ENCODE assay signal across 14 cellular contexts in the genomic region with DNA sequence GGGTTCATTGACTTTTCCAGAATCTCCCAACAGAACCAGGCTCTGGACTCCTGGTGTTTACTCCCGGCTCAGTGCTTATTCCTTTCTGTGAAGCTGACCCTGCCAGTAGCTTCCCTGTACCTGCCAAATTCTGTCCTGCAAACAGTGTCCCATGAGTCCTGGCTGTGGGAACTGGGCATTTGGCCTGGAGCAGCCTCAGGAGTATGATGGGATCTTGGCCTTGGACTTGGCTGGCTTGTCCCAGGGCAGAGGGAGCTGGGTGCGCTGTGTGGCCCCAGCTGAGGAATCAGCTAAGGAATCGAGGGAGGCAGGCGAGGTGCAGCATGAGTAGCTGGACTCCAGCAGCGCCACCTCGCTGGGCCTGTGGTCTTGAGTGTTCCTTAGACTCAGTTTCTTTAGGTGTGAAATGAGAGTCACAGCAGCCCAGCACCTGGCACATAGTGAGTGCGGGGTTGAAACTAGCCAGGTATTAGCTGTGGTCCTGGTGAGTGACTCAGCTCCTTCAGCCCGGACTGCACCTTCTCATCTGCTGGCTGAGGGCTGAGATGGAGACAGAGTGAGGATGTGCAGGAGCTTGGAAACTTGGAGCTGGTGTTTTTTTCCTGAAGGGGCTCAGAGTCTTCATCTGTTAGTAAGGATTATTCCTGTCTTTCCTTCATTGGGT. TPM values are rescaled to one million over a fixed set of nuclear protein-coding genes. Genes with fewer than 3 reads are reported as not detected.
A peak's percentile ranks its signal among the peaks of the same experiment; 100 is the strongest.
DNase-seq lines count a peak whose midpoint lies in the region; ATAC-seq and TF ChIP-seq lines count a peak whose summit lies in the region.
"Had no signal": no experiment of that assay in that cellular context is flagged by ENCODE, and none has a peak within 500 bp of the region (broad histone marks: within the 10 kb centered on the region; RNA-seq: fewer than 3 reads in every experiment).

No MANE protein-coding gene starts in this region.

- no peak for ATAC-seq in memory B cell (ENCODE audit: low read depth)
- no peak for ATAC-seq in HG02571 (IDR thresholded peaks at IDR 0.05; ENCODE audit: unreplicated experiment)
- no peak for ATAC-seq in PC-3
- no peak for ATAC-seq in GM21717 (IDR thresholded peaks at IDR 0.05; ENCODE audit: unreplicated experiment)

- BruUV-seq in PC-3 (replicated peaks; lab: Mats Ljungman, UMichigan), result no TSS peak

- no peaks in the 10 kb centered on the region; the same call in 1 of the 2 replicates for H4K20me1 ChIP-seq in PC-3 (ENCODE audit: low read length)

- H2AFZ ChIP-seq in PC-3 (ENCODE audit: low read length), result no peak overlapping the region
- H2AFZ ChIP-seq: GM23248 had no signal

- no peaks in the 10 kb centered on the region for H3F3A ChIP-seq in PC-3 (ENCODE audit: low read length, unreplicated experiment)

- POLR2A ChIA-PET in PC-3 (lab: Charles Lee; ENCODE audit: unreplicated experiment), result no interaction called here

- H3K36me3 Mint-ChIP-seq in memory B cell, result peaks cover 20% of the 10 kb centered on the region
- peaks cover 28% of the 10 kb centered on the region for H3K36me3 Mint-ChIP-seq in activated T-helper 1 cell treated with anti-CD3 and anti-CD28 coated beads, Interleukin-12 subunit alpha, Interleukin-12 subunit beta, Interleukin-2, Interleukin-4 antibody, amounts not matched to agents 30 ng/mL and 10 ng/mL and 1 ng/mL, durations not matched to agents 14 hours and 24 hours and 36 hours (ENCODE audit: low read depth)

- H3K4me3 ChIP-seq in HUES6 (ENCODE audit: low read depth, low read length) (no peak overlapping the region), PC-3 (ENCODE audit: low read length) (no peak overlapping the region)
- H3K4me3 ChIP-seq: colonic mucosa, GM23248 had no signal

- no peak for TF ChIP-seq CTCF in PC-3 (conservative IDR thresholded peaks at IDR 0.05; ENCODE audit: low read depth, low read length)

- peak; percentile 59 for DNase-seq in Ammon's horn (ENCODE audit: low spot score)
- DNase-seq in caudate nucleus (lab: John Stamatoyannopoulos, UW), result peak in 26 of 61 donors; percentile 1 to 64 (median 15)
- no peak for DNase-seq in memory B cell (ENCODE audit: low spot score in 2 of 2)
- DNase-seq in activated T-helper 1 cell treated with anti-CD3 and anti-CD28 coated beads, Interleukin-12 subunit alpha, Interleukin-12 subunit beta, Interleukin-2, Interleukin-4 antibody, amounts not matched to agents 30 ng/mL and 10 ng/mL and 1 ng/mL, durations not matched to agents 14 hours and 24 hours and 36 hours (ENCODE audit: low spot score), result no peak
- DNase-seq in PC-3, result no peak
- DNase-seq: activated CD4-positive, alpha-beta memory T cell treated with anti-CD3 and anti-CD28 coated beads for 36 hours; colonic mucosa; GM23248; NCI-H1930; occipital lobe; SHP77 had no signal

- H3K27ac Mint-ChIP-seq in memory B cell, result peak overlapping the region; percentile 93
- H3K27ac Mint-ChIP-seq in activated T-helper 1 cell treated with anti-CD3 and anti-CD28 coated beads, Interleukin-12 subunit alpha, Interleukin-12 subunit beta, Interleukin-2, Interleukin-4 antibody, amounts not matched to agents 30 ng/mL and 10 ng/mL and 1 ng/mL, durations not matched to agents 14 hours and 24 hours and 36 hours, result no peak overlapping the region
- H3K27ac Mint-ChIP-seq: activated CD4-positive, alpha-beta memory T cell treated with anti-CD3 and anti-CD28 coated beads for 36 hours had no signal

- H3K79me2 ChIP-seq in PC-3 (ENCODE audit: low read length), result peaks cover 48% of the 10 kb centered on the region

- H3K4me1 Mint-ChIP-seq in memory B cell, result peaks cover 47% of the 10 kb centered on the region
- H3K4me1 Mint-ChIP-seq in activated T-helper 1 cell treated with anti-CD3 and anti-CD28 coated beads, Interleukin-12 subunit alpha, Interleukin-12 subunit beta, Interleukin-2, Interleukin-4 antibody, amounts not matched to agents 30 ng/mL and 10 ng/mL and 1 ng/mL, durations not matched to agents 14 hours and 24 hours and 36 hours (ENCODE audit: low read depth), result peaks cover 26% of the 10 kb centered on the region

- H3K9ac ChIP-seq in HUES6 (ENCODE audit: low read length), result no peak overlapping the region
- no peak overlapping the region for H3K9ac ChIP-seq in PC-3 (ENCODE audit: low read length)
- H3K9ac ChIP-seq: GM23248 had no signal

- H3K4me2 ChIP-seq in PC-3 (ENCODE audit: low read length), result no peak overlapping the region

- H3K27ac ChIP-seq in HUES6 (ENCODE audit: low read depth, low read length) (peak overlapping the region; percentile 64; the same call in 1 of the 2 replicates), caudate nucleus (ENCODE audit: low read depth, low read length) (peak overlapping the region; percentile 58), PC-3 (ENCODE audit: low read length) (no peak overlapping the region)
- H3K27ac ChIP-seq: colonic mucosa, GM23248 had no signal

- H3K9me3 Mint-ChIP-seq in memory B cell, result no peaks in the 10 kb centered on the region
- no peaks in the 10 kb centered on the region for H3K9me3 Mint-ChIP-seq in activated T-helper 1 cell treated with anti-CD3 and anti-CD28 coated beads, Interleukin-12 subunit alpha, Interleukin-12 subunit beta, Interleukin-2, Interleukin-4 antibody, amounts not matched to agents 30 ng/mL and 10 ng/mL and 1 ng/mL, durations not matched to agents 14 hours and 24 hours and 36 hours
- H3K9me3 Mint-ChIP-seq: activated CD4-positive, alpha-beta memory T cell treated with anti-CD3 and anti-CD28 coated beads for 36 hours had no signal

- CTCF ChIA-PET in PC-3 (lab: Charles Lee), result no interaction called here

- H3K27me3 Mint-ChIP-seq in memory B cell, result no peaks in the 10 kb centered on the region
- no peaks in the 10 kb centered on the region for H3K27me3 Mint-ChIP-seq in activated T-helper 1 cell treated with anti-CD3 and anti-CD28 coated beads, Interleukin-12 subunit alpha, Interleukin-12 subunit beta, Interleukin-2, Interleukin-4 antibody, amounts not matched to agents 30 ng/mL and 10 ng/mL and 1 ng/mL, durations not matched to agents 14 hours and 24 hours and 36 hours (ENCODE audit: insufficient read depth)
- H3K27me3 Mint-ChIP-seq: activated CD4-positive, alpha-beta memory T cell treated with anti-CD3 and anti-CD28 coated beads for 36 hours had no signal

- H3K4me1 ChIP-seq in HUES6 (ENCODE audit: control insufficient read depth, insufficient read depth, low read length) (peaks cover 3% of the 10 kb centered on the region; the same call in 1 of the 2 replicates), PC-3 (ENCODE audit: insufficient read depth, low read length) (no peaks in the 10 kb centered on the region)

- peak overlapping the region; percentile 71 for H3K4me3 Mint-ChIP-seq in memory B cell
- no peak overlapping the region for H3K4me3 Mint-ChIP-seq in activated T-helper 1 cell treated with anti-CD3 and anti-CD28 coated beads, Interleukin-12 subunit alpha, Interleukin-12 subunit beta, Interleukin-2, Interleukin-4 antibody, amounts not matched to agents 30 ng/mL and 10 ng/mL and 1 ng/mL, durations not matched to agents 14 hours and 24 hours and 36 hours
- H3K4me3 Mint-ChIP-seq: activated CD4-positive, alpha-beta memory T cell treated with anti-CD3 and anti-CD28 coated beads for 36 hours had no signal

- intact Hi-C loops in activated T-helper 1 cell treated with anti-CD3 and anti-CD28 coated beads, Interleukin-12 subunit alpha, Interleukin-12 subunit beta, Interleukin-2, Interleukin-4 antibody, amounts not matched to agents 30 ng/mL and 10 ng/mL and 1 ng/mL, durations not matched to agents 14 hours and 24 hours and 36 hours (cut with micrococcal nuclease), result no loop called here
- intact Hi-C loops in PC-3 (cut with micrococcal nuclease), result no loop called here

- H3K27me3 ChIP-seq in HUES6 (ENCODE audit: control insufficient read depth, insufficient read depth, low read length), result no peaks in the 10 kb centered on the region
- no peaks in the 10 kb centered on the region for H3K27me3 ChIP-seq in PC-3 (ENCODE audit: low read length)
- H3K27me3 ChIP-seq: colonic mucosa had no signal

- H3K36me3 ChIP-seq in HUES6 (ENCODE audit: control insufficient read depth, insufficient read depth, low read length), result peaks cover 52% of the 10 kb centered on the region
- peaks cover 13% of the 10 kb centered on the region; the same call in 1 of the 2 replicates for H3K36me3 ChIP-seq in PC-3 (ENCODE audit: low read depth, low read length)

- H3K9me3 ChIP-seq in HUES6 (ENCODE audit: control insufficient read depth, insufficient read depth, low read depth, low read length), result no peaks in the 10 kb centered on the region
- H3K9me3 ChIP-seq in PC-3 (ENCODE audit: low read length), result no peaks in the 10 kb centered on the region
- H3K9me3 ChIP-seq: colonic mucosa had no signal

- no peaks in the 10 kb centered on the region for H3K9me2 ChIP-seq in PC-3 (replicated peaks; ENCODE audit: low read length)

RNA-seq across cellular contexts. Expression of a gene that starts 10.4 kb away (rescaled TPM):
- 106 and 116 TPM in 2 replicates for total RNA-seq in activated T-helper 1 cell treated with anti-CD3 and anti-CD28 coated beads, Interleukin-12 subunit alpha, Interleukin-12 subunit beta, Interleukin-2, Interleukin-4 antibody, amounts not matched to agents 30 ng/mL and 10 ng/mL and 1 ng/mL, durations not matched to agents 14 hours and 24 hours and 36 hours
- 32.3 and 38.9 TPM in 2 replicates for total RNA-seq in PC-3 (2014; rRNA removed)

RNA-seq across cellular contexts. Expression of a gene that starts 27.1 kb away (rescaled TPM):
- 4.3 and 4.7 TPM in 2 replicates for total RNA-seq in activated T-helper 1 cell treated with anti-CD3 and anti-CD28 coated beads, Interleukin-12 subunit alpha, Interleukin-12 subunit beta, Interleukin-2, Interleukin-4 antibody, amounts not matched to agents 30 ng/mL and 10 ng/mL and 1 ng/mL, durations not matched to agents 14 hours and 24 hours and 36 hours
- 0.52 and 2.4 TPM in 2 replicates for total RNA-seq in PC-3 (2014; rRNA removed)
- total RNA-seq: GM23248, occipital lobe had no signal

RNA-seq across cellular contexts. Expression of a gene that starts 29.9 kb away (rescaled TPM):
- 46.8 and 53.6 TPM in 2 replicates for total RNA-seq in activated T-helper 1 cell treated with anti-CD3 and anti-CD28 coated beads, Interleukin-12 subunit alpha, Interleukin-12 subunit beta, Interleukin-2, Interleukin-4 antibody, amounts not matched to agents 30 ng/mL and 10 ng/mL and 1 ng/mL, durations not matched to agents 14 hours and 24 hours and 36 hours
- total RNA-seq in PC-3 (2014; rRNA removed), result 22.3 and 35.5 TPM in 2 replicates

RNA-seq across cellular contexts. Expression of a gene that starts 43.8 kb away (rescaled TPM):
- total RNA-seq in activated T-helper 1 cell treated with anti-CD3 and anti-CD28 coated beads, Interleukin-12 subunit alpha, Interleukin-12 subunit beta, Interleukin-2, Interleukin-4 antibody, amounts not matched to agents 30 ng/mL and 10 ng/mL and 1 ng/mL, durations not matched to agents 14 hours and 24 hours and 36 hours, result 20.4 and 20.5 TPM in 2 replicates
- 37.0 and 46.4 TPM in 2 replicates for total RNA-seq in PC-3 (2014; rRNA removed)

RNA-seq across cellular contexts. Expression of a gene that starts 47.9 kb away (rescaled TPM):
- total RNA-seq in activated T-helper 1 cell treated with anti-CD3 and anti-CD28 coated beads, Interleukin-12 subunit alpha, Interleukin-12 subunit beta, Interleukin-2, Interleukin-4 antibody, amounts not matched to agents 30 ng/mL and 10 ng/mL and 1 ng/mL, durations not matched to agents 14 hours and 24 hours and 36 hours, result 73.3 and 77.5 TPM in 2 replicates
- 4.8 and 15.2 TPM in 2 replicates for total RNA-seq in PC-3 (2014; rRNA removed)
